Comparison of ENCODE assay signal across 12 cellular contexts in genomic region chr6:125948455-125948854, GRCh38.
"Had no signal": no experiment of that assay in that cellular context is flagged by ENCODE, and none has a peak within 500 bp of the region (broad histone marks: within the 10 kb centered on the region; RNA-seq: fewer than 3 reads in every experiment).

No MANE protein-coding gene starts in this region.

- H3K36me3 ChIP-seq: ascending aorta, heart right ventricle, transverse colon, WERI-Rb-1 had no signal

- H3K9me3 ChIP-seq: ascending aorta, heart right ventricle, transverse colon had no signal

- DNase-seq: activated CD4-positive, alpha-beta T cell treated with anti-CD3 and anti-CD28 coated beads for 36 hours; activated CD8-positive, alpha-beta memory T cell treated with anti-CD3 and anti-CD28 coated beads, Interleukin-2, amount 50 U/mL, for 48 hours; activated CD8-positive, alpha-beta T cell treated with anti-CD3 and anti-CD28 coated beads for 36 hours; foreskin melanocyte; heart right ventricle; kidney; left ventricle myocardium superior; right cardiac atrium; substantia nigra; transverse colon; WERI-Rb-1 had no signal

- H3K27me3 ChIP-seq: ascending aorta, heart right ventricle, transverse colon had no signal

- H3K27ac ChIP-seq: ascending aorta, heart right ventricle, transverse colon, WERI-Rb-1 had no signal

- H3K4me3 ChIP-seq: ascending aorta, heart right ventricle, transverse colon had no signal
